3 cellular contexts compared by ENCODE assay signal in genomic region chr12:76236640-76237039, GRCh38.
A peak's percentile ranks its signal among the peaks of the same experiment; 100 is the strongest.
TF ChIP-seq lines count a peak whose summit lies in the region.

No MANE protein-coding gene starts in this region.

TF ChIP-seq in HepG2, 621 proteins besides CTCF, POLR2A, EP300 and RAD21 (continued from another document):
- TF ChIP-seq HNF4A (CRISPR knock-in tag; IDR thresholded peaks at IDR 0.05) (no peak), KLF11 (CRISPR knock-in tag; IDR thresholded peaks at IDR 0.05) (no peak), ZMYM2 (CRISPR knock-in tag; IDR thresholded peaks at IDR 0.05) (no peak), ZNF556 (CRISPR knock-in tag; IDR thresholded peaks at IDR 0.05; ENCODE audit: borderline replicate concordance) (no peak), ZNF598 (CRISPR knock-in tag; IDR thresholded peaks at IDR 0.05; ENCODE audit: borderline replicate concordance) (no peak), SMC3 (IDR thresholded peaks at IDR 0.05; ENCODE audit: low read length) (no peak), ZNF879 (CRISPR knock-in tag; IDR thresholded peaks at IDR 0.05) (no peak), ZNF430 (CRISPR knock-in tag; IDR thresholded peaks at IDR 0.05) (no peak), MAX (IDR thresholded peaks at IDR 0.05) (no peak), RORA (CRISPR knock-in tag; IDR thresholded peaks at IDR 0.05) (no peak), ZNF83 (CRISPR knock-in tag; IDR thresholded peaks at IDR 0.05; ENCODE audit: borderline replicate concordance) (no peak), ZNF274 (CRISPR knock-in tag; IDR thresholded peaks at IDR 0.05) (no peak), ARID3A (IDR thresholded peaks at IDR 0.05; ENCODE audit: low read depth, low read length) (no peak)

TF ChIP-seq in SK-N-SH, 30 proteins besides CTCF, POLR2A, EP300 and RAD21 (continued from another document and continues in another):
- TF ChIP-seq GABPA (IDR thresholded peaks at IDR 0.05; ENCODE audit: low read depth) (no peak), ZBTB33 (IDR thresholded peaks at IDR 0.05; ENCODE audit: borderline replicate concordance, low read depth) (no peak), USF2 (IDR thresholded peaks at IDR 0.05; ENCODE audit: borderline replicate concordance, low read depth, low read length) (no peak), MAX (IDR thresholded peaks at IDR 0.05; ENCODE audit: low read depth) (peak; percentile 41; the same call in 1 of the 2 replicates), PBX3 (IDR thresholded peaks at IDR 0.05) (peak; percentile 80), REST (IDR thresholded peaks at IDR 0.05; ENCODE audit: low read depth, low read length) (no peak), MEF2A (IDR thresholded peaks at IDR 0.05; ENCODE audit: borderline replicate concordance, low read depth) (no peak), TAF1 (IDR thresholded peaks at IDR 0.05; ENCODE audit: borderline replicate concordance, low read depth, low read length) (no peak), EZH2phosphoT487 (IDR thresholded peaks at IDR 0.05; ENCODE audit: borderline replicate concordance, low read depth) (no peak), USF1 (IDR thresholded peaks at IDR 0.05; ENCODE audit: borderline replicate concordance, low read depth) (no peak), TCF12 (IDR thresholded peaks at IDR 0.05) (peak; percentile 87), POLR2AphosphoS5 (IDR thresholded peaks at IDR 0.05; ENCODE audit: low read depth, low read length) (peak; percentile 17; the same call in 1 of the 2 replicates), GATA2 (CRISPR knock-in tag; IDR thresholded peaks at IDR 0.05) (no peak), TEAD4 (IDR thresholded peaks at IDR 0.05; ENCODE audit: borderline replicate concordance, insufficient read depth) (no peak), MXI1 (IDR thresholded peaks at IDR 0.05; ENCODE audit: low read depth, low read length) (no peak), RCOR1 (IDR thresholded peaks at IDR 0.05; ENCODE audit: low read length) (no peak), RXRA (IDR thresholded peaks at IDR 0.05; ENCODE audit: borderline replicate concordance, low read depth) (peak; percentile 38; the same call in 1 of the 2 replicates), YY1 (IDR thresholded peaks at IDR 0.05; ENCODE audit: low read depth) (no peak), NFIC (IDR thresholded peaks at IDR 0.05; ENCODE audit: borderline replicate concordance) (peak; percentile 75), JUND (IDR thresholded peaks at IDR 0.05) (peak; percentile 78), ELF1 (IDR thresholded peaks at IDR 0.05) (no peak)

TF ChIP-seq in WTC11, 78 proteins besides CTCF, POLR2A, EP300 and RAD21:
- TF ChIP-seq HMGXB4 (CRISPR knock-in tag; IDR thresholded peaks at IDR 0.05) (no peak), ZNF396 (CRISPR knock-in tag; IDR thresholded peaks at IDR 0.05; ENCODE audit: borderline replicate concordance) (no peak)
